In the genomic region with DNA sequence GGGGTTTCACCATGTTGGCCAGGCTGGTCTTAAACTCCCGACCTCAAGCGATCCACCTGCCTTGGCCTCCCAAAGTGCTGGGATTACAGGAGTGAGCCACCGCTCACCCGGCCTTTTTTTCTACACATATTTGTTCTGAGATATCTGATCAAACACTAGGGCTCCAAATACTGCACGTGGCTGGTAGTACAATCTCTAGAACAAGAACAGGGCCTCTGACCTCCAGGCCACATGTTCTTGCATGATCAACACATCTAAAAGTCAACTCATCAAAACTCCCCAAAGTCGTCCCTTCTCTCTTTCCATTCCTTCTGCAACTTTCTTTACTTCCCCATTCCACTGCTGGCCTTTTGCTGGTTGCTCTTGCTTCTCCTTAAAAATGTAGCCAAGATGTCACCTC, we compare ENCODE assay signal across 24 cellular contexts.
"Had no signal": no experiment of that assay in that cellular context is flagged by ENCODE, and none has a peak within 500 bp of the region (broad histone marks: within the 10 kb centered on the region; RNA-seq: fewer than 3 reads in every experiment).

No MANE protein-coding gene starts in this region.

- H3K27me3 ChIP-seq: ascending aorta, brain microvascular endothelial cell, dorsolateral prefrontal cortex, esophagus muscularis mucosa, left lung, neural progenitor cell, transverse colon, uterus had no signal

- H3K4me3 ChIP-seq: ascending aorta, dorsolateral prefrontal cortex, esophagus muscularis mucosa, left lung, lung, neural progenitor cell, transverse colon, uterus had no signal

- H3K9me3 ChIP-seq: ascending aorta, esophagus muscularis mucosa, left lung, transverse colon, uterus had no signal

- DNase-seq: activated CD4-positive, alpha-beta T cell treated with anti-CD3 and anti-CD28 coated beads for 1 hour; activated CD4-positive, alpha-beta T cell treated with anti-CD3 and anti-CD28 coated beads, Interleukin-2, amount 50 U/mL, for 1 hour; activated T-cell treated with anti-CD3 and anti-CD28 coated beads, Interleukin-2, amount 50 U/mL, for 1 hour; brain microvascular endothelial cell; central memory CD4-positive, alpha-beta T cell; dorsolateral prefrontal cortex; glutamatergic neuron; hippocampal formation; kidney glomerular epithelial cell; left lung; naive thymus-derived CD4-positive, alpha-beta T cell; posterior cingulate gyrus; small intestine; stimulated activated CD4-positive, alpha-beta T cell treated with anti-CD3 and anti-CD28 coated beads, Interleukin-2, amount 100 ng/mL, for 24 hours; T1000; transverse colon; uterus; WERI-Rb-1 had no signal

- H3K9ac ChIP-seq: neural progenitor cell had no signal

- H2AFZ ChIP-seq: neural progenitor cell had no signal

- H3K27ac Mint-ChIP-seq: activated naive CD4-positive, alpha-beta T cell treated with anti-CD3 and anti-CD28 coated beads, Interleukin-2, amount 50 U/mL, for 72 hours; naive thymus-derived CD4-positive, alpha-beta T cell; neural progenitor cell; stimulated activated effector memory CD8-positive, alpha-beta T cell treated with anti-CD3 and anti-CD28 coated beads, Interleukin-12 subunit alpha, Interleukin-12 subunit beta, amount 100 ng/mL, for 72 hours had no signal

- H3K36me3 Mint-ChIP-seq: stimulated activated effector memory CD8-positive, alpha-beta T cell treated with anti-CD3 and anti-CD28 coated beads, Interleukin-12 subunit alpha, Interleukin-12 subunit beta, amount 100 ng/mL, for 72 hours had no signal

- H3K27ac ChIP-seq: ascending aorta, brain microvascular endothelial cell, dorsolateral prefrontal cortex, esophagus muscularis mucosa, left lung, neural progenitor cell, transverse colon, uterus, WERI-Rb-1 had no signal

- H3K4me3 Mint-ChIP-seq: naive thymus-derived CD4-positive, alpha-beta T cell; neural progenitor cell; stimulated activated effector memory CD8-positive, alpha-beta T cell treated with anti-CD3 and anti-CD28 coated beads, Interleukin-12 subunit alpha, Interleukin-12 subunit beta, amount 100 ng/mL, for 72 hours had no signal

- H3K36me3 ChIP-seq: ascending aorta, brain microvascular endothelial cell, esophagus muscularis mucosa, left lung, neural progenitor cell, transverse colon, uterus, WERI-Rb-1 had no signal

- H3K4me2 ChIP-seq: neural progenitor cell had no signal

- H3K4me1 ChIP-seq: ascending aorta, uterus had no signal
